17 cellular contexts compared by ENCODE assay signal in genomic region chr5:127849891-127850290, GRCh38.
"Had no signal": no experiment of that assay in that cellular context is flagged by ENCODE, and none has a peak within 500 bp of the region (broad histone marks: within the 10 kb centered on the region; RNA-seq: fewer than 3 reads in every experiment).

No MANE protein-coding gene starts in this region.

- DNase-seq: activated CD4-positive, alpha-beta memory T cell treated with anti-CD3 and anti-CD28 coated beads for 36 hours; activated gamma-delta T cell treated with Interleukin-2 at 50 U/mL for 16 hours; activated naive CD8-positive, alpha-beta T cell treated with anti-CD3 and anti-CD28 coated beads for 36 hours; activated T-cell treated with anti-CD3 and anti-CD28 coated beads, Interleukin-2, amount 50 U/mL, for 48 hours; anterior cingulate cortex; head of caudate nucleus; islet precursor cell; naive thymus-derived CD4-positive, alpha-beta T cell; right lobe of liver; spleen; stimulated activated CD4-positive, alpha-beta T cell treated with anti-CD3 and anti-CD28 coated beads, Interleukin-1b, Interleukin-23, amount 100 ng/mL, for 48 hours; stimulated activated naive CD4-positive, alpha-beta T cell; substantia nigra; upper lobe of left lung had no signal

- H3K9me3 ChIP-seq: breast epithelium, right lobe of liver, spleen, upper lobe of left lung had no signal

- FAIRE-seq: endothelial cell of umbilical vein had no signal

- H3K27me3 ChIP-seq: breast epithelium, foreskin keratinocyte, right lobe of liver, spleen, upper lobe of left lung had no signal

- H3K4me3 ChIP-seq: breast epithelium, right lobe of liver, spleen, upper lobe of left lung had no signal

- ATAC-seq: naive thymus-derived CD4-positive, alpha-beta T cell; right lobe of liver had no signal

- H3K36me3 ChIP-seq: breast epithelium, right lobe of liver, spleen, upper lobe of left lung had no signal

- H3K27ac ChIP-seq: foreskin keratinocyte, right lobe of liver, spleen, upper lobe of left lung had no signal

- H3K4me1 ChIP-seq: breast epithelium, foreskin keratinocyte, right lobe of liver, spleen had no signal
